Comparison of ENCODE assay signal across 11 cellular contexts in the genomic region with DNA sequence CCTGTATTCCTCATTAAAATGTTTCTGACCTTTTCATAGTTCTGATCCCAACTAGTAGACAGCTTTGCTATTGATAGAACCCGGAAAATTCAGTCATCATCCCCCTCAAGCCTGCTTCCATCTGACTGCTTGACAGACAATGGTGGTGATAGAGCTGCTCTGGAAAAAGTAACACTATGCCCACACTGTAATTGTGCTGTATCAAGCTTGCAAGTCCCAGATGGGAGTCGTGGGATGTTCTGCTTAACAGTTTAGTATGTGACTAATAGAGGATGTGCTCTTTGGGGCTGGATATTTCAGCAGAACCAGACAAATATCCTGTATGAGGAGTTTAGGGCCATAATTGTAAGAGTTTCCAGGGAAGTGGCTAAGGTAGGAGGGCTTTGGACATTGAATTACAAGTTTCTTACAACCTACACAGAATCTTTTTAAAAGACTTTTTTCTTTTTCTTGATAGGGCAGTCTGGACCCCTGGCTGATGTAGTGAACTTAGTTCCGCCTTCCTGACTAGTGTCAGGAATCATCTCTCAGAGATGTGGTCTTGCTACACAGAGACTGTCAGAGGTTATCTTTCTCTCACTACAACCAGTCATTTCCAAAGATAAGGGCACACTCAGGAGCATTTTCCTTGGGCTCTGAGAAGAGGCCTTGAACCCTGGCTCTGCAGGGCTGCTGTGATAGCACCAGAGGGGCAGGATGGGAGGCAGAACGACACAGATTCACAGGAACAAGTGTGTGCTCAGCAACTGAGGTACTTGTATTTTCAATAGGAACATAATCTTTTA.
DNase-seq lines count a peak whose midpoint lies in the region; ATAC-seq and TF ChIP-seq lines count a peak whose summit lies in the region.
"Had no signal": no experiment of that assay in that cellular context is flagged by ENCODE, and none has a peak within 500 bp of the region (broad histone marks: within the 10 kb centered on the region; RNA-seq: fewer than 3 reads in every experiment).

No MANE protein-coding gene starts in this region.

- H3K4me1 Mint-ChIP-seq in dendritic cell treated with granulocyte-macrophage colony-stimulating factor and Interleukin-4, amounts not matched to agents 40 ng/mL and 50 ng/mL, for 4 days (ENCODE audit: low read depth) = peaks cover 48% of the 10 kb centered on the region

- peaks cover 6% of the 10 kb centered on the region for H3K36me3 Mint-ChIP-seq in dendritic cell treated with granulocyte-macrophage colony-stimulating factor and Interleukin-4, amounts not matched to agents 40 ng/mL and 50 ng/mL, for 4 days (ENCODE audit: low read depth)
- H3K36me3 Mint-ChIP-seq: activated naive CD8-positive, alpha-beta T cell; neural progenitor cell had no signal

- no peak overlapping the region for H3K4me2 ChIP-seq in osteoblast (ENCODE audit: insufficient read depth, low read length)
- H3K4me2 ChIP-seq: neural progenitor cell had no signal

- peak overlapping the region; percentile 56 for H3K27ac Mint-ChIP-seq in dendritic cell treated with granulocyte-macrophage colony-stimulating factor and Interleukin-4, amounts not matched to agents 40 ng/mL and 50 ng/mL, for 4 days
- H3K27ac Mint-ChIP-seq: neural progenitor cell had no signal

- DNase-seq in GM03348 (ENCODE audit: low spot score) (peak; percentile 32), LHCN-M2 (ENCODE audit: low read depth) (peak; percentile 71), osteoblast (ENCODE audit: insufficient read length, low spot score, missing footprints) (peak; percentile 93), HUDEP-2 (lab: John Stamatoyannopoulos, UW; ENCODE audit: unreplicated experiment in 76 of 76) (no peak), NCI-H1417 treated with DMSO at 0.1 percent for 48 hours (lab: John Stamatoyannopoulos, UW) (no peak), foreskin keratinocyte (no peak)
- DNase-seq: islet precursor cell, NCI-H446 treated with DMSO at 0.1 percent for 48 hours had no signal

- H3K4me1 ChIP-seq in osteoblast (ENCODE audit: insufficient read depth, low read length) (peaks cover 10% of the 10 kb centered on the region), foreskin keratinocyte (peaks cover 18% of the 10 kb centered on the region)

- H3K36me3 ChIP-seq in osteoblast (ENCODE audit: insufficient read depth, low read length) = no peaks in the 10 kb centered on the region
- H3K36me3 ChIP-seq: neural progenitor cell had no signal

- H3K27me3 ChIP-seq in osteoblast (ENCODE audit: insufficient read depth, low read length) (no peaks in the 10 kb centered on the region), foreskin keratinocyte (no peaks in the 10 kb centered on the region)
- H3K27me3 ChIP-seq: neural progenitor cell had no signal

- TF ChIP-seq CTCF in osteoblast (IDR thresholded peaks at IDR 0.05; ENCODE audit: extremely low read depth, low read depth, low read length) = no peak
- TF ChIP-seq CTCF in foreskin keratinocyte (conservative IDR thresholded peaks at IDR 0.05) = no peak

- ATAC-seq in foreskin keratinocyte = no peak

- H2AFZ ChIP-seq in osteoblast (ENCODE audit: low read length) = peak overlapping the region; percentile 5
- H2AFZ ChIP-seq: neural progenitor cell had no signal

- H3K27me3 Mint-ChIP-seq in dendritic cell treated with granulocyte-macrophage colony-stimulating factor and Interleukin-4, amounts not matched to agents 40 ng/mL and 50 ng/mL, for 4 days = no peaks in the 10 kb centered on the region
- H3K27me3 Mint-ChIP-seq: activated naive CD8-positive, alpha-beta T cell had no signal

- no peaks in the 10 kb centered on the region for H3K79me2 ChIP-seq in osteoblast (ENCODE audit: insufficient read depth, low read length)

- no peak overlapping the region for H3K27ac ChIP-seq in osteoblast (ENCODE audit: low read depth, low read length)
- no peak overlapping the region for H3K27ac ChIP-seq in foreskin keratinocyte
- H3K27ac ChIP-seq: neural progenitor cell had no signal

- no peaks in the 10 kb centered on the region for H4K20me1 ChIP-seq in osteoblast (ENCODE audit: insufficient read depth, low read length)

- peaks cover 9% of the 10 kb centered on the region for H3K9me3 Mint-ChIP-seq in dendritic cell treated with granulocyte-macrophage colony-stimulating factor and Interleukin-4, amounts not matched to agents 40 ng/mL and 50 ng/mL, for 4 days
- H3K9me3 Mint-ChIP-seq: neural progenitor cell had no signal

- no peak overlapping the region for H3K4me3 ChIP-seq in osteoblast (ENCODE audit: insufficient read depth, low read length)
- H3K4me3 ChIP-seq: neural progenitor cell had no signal

- H3K9me3 ChIP-seq in osteoblast (ENCODE audit: low read depth, low read length) = no peaks in the 10 kb centered on the region

- H3K4me3 Mint-ChIP-seq in dendritic cell treated with granulocyte-macrophage colony-stimulating factor and Interleukin-4, amounts not matched to agents 40 ng/mL and 50 ng/mL, for 4 days = no peak overlapping the region
- H3K4me3 Mint-ChIP-seq: neural progenitor cell had no signal

- intact Hi-C loops in dendritic cell treated with granulocyte-macrophage colony-stimulating factor and Interleukin-4, amounts not matched to agents 40 ng/mL and 50 ng/mL, for 4 days (cut with micrococcal nuclease) = no loop called here

Comparison
In these comparisons a context has a peak if more than half of its experiments do, and no peak if none do; other contexts are left out.
1. DNase-seq: peak in GM03348 (single experiment), LHCN-M2 (single experiment) and osteoblast (single experiment); none in HUDEP-2 (0 of 76), NCI-H1417 treated with DMSO at 0.1 percent for 48 hours (single experiment) and foreskin keratinocyte (0 of 2).